ENCODE assay signal across 22 cellular contexts in genomic region chr18:75783816-75784215, GRCh38.
DNase-seq lines count a peak whose midpoint lies in the region; ATAC-seq and TF ChIP-seq lines count a peak whose summit lies in the region.
"Had no signal": no experiment of that assay in that cellular context is flagged by ENCODE, and none has a peak within 500 bp of the region (broad histone marks: within the 10 kb centered on the region; RNA-seq: fewer than 3 reads in every experiment).

No MANE protein-coding gene starts in this region.

- no peak for TF ChIP-seq POLR2A in lower leg skin (IDR thresholded peaks at IDR 0.05)

- TF ChIP-seq CTCF in hepatocyte (IDR thresholded peaks at IDR 0.05; ENCODE audit: poor library complexity) (no peak), smooth muscle cell (IDR thresholded peaks at IDR 0.05; ENCODE audit: borderline replicate concordance, insufficient read depth, poor library complexity, severe bottlenecking) (no peak), lower leg skin (IDR thresholded peaks at IDR 0.05) (no peak)

- H3K27ac ChIP-seq in SJCRH30 (peak overlapping the region; percentile 54), hepatocyte (peak overlapping the region; percentile 61), smooth muscle cell (ENCODE audit: low read depth) (no peak overlapping the region)
- H3K27ac ChIP-seq: A549, spleen had no signal

- peak overlapping the region; percentile 72 for H3K4me2 ChIP-seq in hepatocyte
- H3K4me2 ChIP-seq in smooth muscle cell = peak overlapping the region; percentile 85
- H3K4me2 ChIP-seq: A549 had no signal

- no peaks in the 10 kb centered on the region for H3K27me3 ChIP-seq in SJCRH30
- no peaks in the 10 kb centered on the region for H3K27me3 ChIP-seq in hepatocyte
- no peaks in the 10 kb centered on the region for H3K27me3 ChIP-seq in smooth muscle cell (ENCODE audit: low read depth)

- peak overlapping the region; percentile 50 for H3K4me3 ChIP-seq in SJCRH30
- no peak overlapping the region for H3K4me3 ChIP-seq in hepatocyte
- H3K4me3 ChIP-seq in smooth muscle cell = peak overlapping the region; percentile 37
- no peak overlapping the region for H3K4me3 ChIP-seq in lower leg skin (ENCODE audit: low read depth, poor library complexity, severe bottlenecking)
- H3K4me3 ChIP-seq: A549, HAP-1, spleen had no signal

- no peaks in the 10 kb centered on the region for H4K20me1 ChIP-seq in hepatocyte (ENCODE audit: insufficient read depth, poor library complexity, severe bottlenecking)
- no peaks in the 10 kb centered on the region for H4K20me1 ChIP-seq in smooth muscle cell (ENCODE audit: low read depth)

- H3K4me1 ChIP-seq in SJCRH30 (no peaks in the 10 kb centered on the region), hepatocyte (ENCODE audit: insufficient read depth) (no peaks in the 10 kb centered on the region), smooth muscle cell (ENCODE audit: low read depth) (no peaks in the 10 kb centered on the region)
- H3K4me1 ChIP-seq: A549, HAP-1, spleen had no signal

- H3K9me2 ChIP-seq in hepatocyte (replicated peaks; ENCODE audit: insufficient read depth) = no peaks in the 10 kb centered on the region

- intact Hi-C loops in lower leg skin (cut with DNase I; ENCODE audit: low total_unique reads) = no loop called here

- no peaks in the 10 kb centered on the region for H3K36me3 ChIP-seq in SJCRH30
- no peaks in the 10 kb centered on the region for H3K36me3 ChIP-seq in hepatocyte (replicated peaks; ENCODE audit: insufficient read depth, low read depth)
- no peaks in the 10 kb centered on the region for H3K36me3 ChIP-seq in smooth muscle cell (ENCODE audit: low read depth)
- H3K36me3 ChIP-seq: HAP-1, spleen had no signal

- H3K9ac ChIP-seq in smooth muscle cell (ENCODE audit: low read depth) = no peak overlapping the region

- H3F3A ChIP-seq in smooth muscle cell (ENCODE audit: low read depth) = no peaks in the 10 kb centered on the region

- no peak for ATAC-seq in GM19324 (IDR thresholded peaks at IDR 0.05; ENCODE audit: low FRiP score, unreplicated experiment)
- ATAC-seq: A549; naive thymus-derived CD4-positive, alpha-beta T cell; T-cell had no signal

- H3K79me2 ChIP-seq in hepatocyte = no peaks in the 10 kb centered on the region
- H3K79me2 ChIP-seq in smooth muscle cell (ENCODE audit: low read depth) = no peaks in the 10 kb centered on the region

- DNase-seq in NCI-H2107 treated with DMSO at 0.1 percent for 48 hours (lab: John Stamatoyannopoulos, UW; ENCODE audit: unreplicated experiment) (peak; percentile 78), NCI-H2107 (lab: John Stamatoyannopoulos, UW) (no peak), SJCRH30 (peak in 1 of 2 experiments; percentile 19), hepatocyte (ENCODE audit: low spot score) (no peak), smooth muscle cell (lab: John Stamatoyannopoulos, UW; ENCODE audit: unreplicated experiment) (no peak), cortex of kidney (lab: John Stamatoyannopoulos, UW) (no peak), lower leg skin (ENCODE audit: low spot score in 2 of 2) (no peak)
- DNase-seq: activated CD4-positive, alpha-beta T cell treated with anti-CD3 and anti-CD28 coated beads, Interleukin-2, amount 50 U/mL, for 1 hour; activated CD8-positive, alpha-beta memory T cell treated with anti-CD3 and anti-CD28 coated beads, Interleukin-2, amount 50 U/mL, for 4 hours; activated naive CD4-positive, alpha-beta T cell treated with Interleukin-2 at 50 U/mL for 16 hours; anterior cingulate cortex; DMS 273 treated with DMSO at 0.1 percent for 48 hours; naive thymus-derived CD4-positive, alpha-beta T cell; NCI-H1694; NCI-H526; OCI-M1; Right ventricle myocardium superior; spleen; T-cell had no signal

- peak overlapping the region; percentile 40 for H2AFZ ChIP-seq in hepatocyte
- peak overlapping the region; percentile 84 for H2AFZ ChIP-seq in smooth muscle cell (ENCODE audit: low read depth)

- H3K9me3 ChIP-seq in SJCRH30 (replicated peaks) (no peaks in the 10 kb centered on the region), hepatocyte (ENCODE audit: low read depth) (no peaks in the 10 kb centered on the region), smooth muscle cell (replicated peaks; ENCODE audit: low read depth) (no peaks in the 10 kb centered on the region)
- H3K9me3 ChIP-seq: A549, HAP-1, spleen had no signal

- WGBS in hepatocyte (ENCODE audit: low lambda C conversion rate, missing lambda C conversion rate) = 73% methylated on average over 6 of the region's 6 CpGs
- 94% methylated on average over 6 of the region's 6 CpGs for WGBS in smooth muscle cell (ENCODE audit: low lambda C conversion rate)
- WGBS in lower leg skin, 2 donors = 46 to 56% methylated on average over 6 of the region's 6 CpGs

Comparison
In these comparisons a context has a peak if more than half of its experiments do, and no peak if none do; other contexts are left out.
1. H3K4me3 ChIP-seq: peak in SJCRH30 (single experiment) and smooth muscle cell (single experiment); none in hepatocyte (single experiment) and lower leg skin (single experiment).